In the genomic region with DNA sequence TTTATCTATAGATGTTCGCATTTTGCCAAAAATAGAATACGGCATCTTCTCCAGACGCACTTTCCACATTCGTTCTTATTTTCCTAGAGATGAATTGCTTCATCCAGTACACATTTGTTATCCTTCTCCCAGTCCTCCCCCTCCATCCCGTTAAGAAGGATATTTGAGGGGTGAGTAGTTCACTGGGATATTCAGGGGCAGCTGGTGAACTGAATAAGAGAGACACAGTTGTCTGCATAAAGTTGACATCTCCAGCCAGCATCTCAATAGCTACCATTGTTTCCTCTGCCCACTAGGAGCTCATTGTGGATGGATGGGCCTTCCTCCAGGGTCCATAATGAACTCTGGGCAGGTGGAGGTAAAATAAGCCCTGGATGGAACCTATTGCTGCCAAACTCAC, we compare ENCODE assay signal across 28 cellular contexts.
DNase-seq lines count a peak whose midpoint lies in the region; ATAC-seq and TF ChIP-seq lines count a peak whose summit lies in the region.
"Had no signal": no experiment of that assay in that cellular context is flagged by ENCODE, and none has a peak within 500 bp of the region (broad histone marks: within the 10 kb centered on the region; RNA-seq: fewer than 3 reads in every experiment).

No MANE protein-coding gene starts in this region.

- H3K27ac ChIP-seq in right cardiac atrium (ENCODE audit: low read length) (no peak overlapping the region), right atrium auricular region (no peak overlapping the region), thyroid gland (no peak overlapping the region)
- H3K27ac ChIP-seq: brain microvascular endothelial cell, esophagus squamous epithelium, spleen, thoracic aorta had no signal

- ATAC-seq in right cardiac atrium (peak; percentile 14 to 39), HG02840 (IDR thresholded peaks at IDR 0.05; ENCODE audit: low FRiP score, unreplicated experiment) (no peak)
- ATAC-seq: activated T-cell treated with anti-CD3 and anti-CD28 coated beads, Interleukin-2, amount 50 U/mL, for 72 hours; left colon; Panc1 had no signal

- no peak for TF ChIP-seq POLR2A in thyroid gland (IDR thresholded peaks at IDR 0.05)

- H3K4me3 ChIP-seq in right cardiac atrium (ENCODE audit: low read length) (no peak overlapping the region), right atrium auricular region (no peak overlapping the region), skeletal muscle satellite cell (ENCODE audit: low read length) (no peak overlapping the region), thyroid gland (replicated peaks in 1 of 3) (no peak overlapping the region)
- H3K4me3 ChIP-seq: esophagus squamous epithelium, spleen, thoracic aorta had no signal

- H3K36me3 ChIP-seq in right atrium auricular region: no peaks in the 10 kb centered on the region
- no peaks in the 10 kb centered on the region for H3K36me3 ChIP-seq in skeletal muscle satellite cell (ENCODE audit: insufficient read depth, low read length)
- H3K36me3 ChIP-seq in thyroid gland: no peaks in the 10 kb centered on the region
- H3K36me3 ChIP-seq: brain microvascular endothelial cell, esophagus squamous epithelium, spleen, thoracic aorta had no signal

- H3K4me1 ChIP-seq in right cardiac atrium (ENCODE audit: control insufficient read depth, insufficient read depth, low read length) (no peaks in the 10 kb centered on the region), right atrium auricular region (peaks cover 0 to 12% of the 10 kb centered on the region in 2 donors), skeletal muscle satellite cell (ENCODE audit: control insufficient read depth, insufficient read depth, low read length) (peaks cover 12% of the 10 kb centered on the region), thyroid gland (no peaks in the 10 kb centered on the region)
- H3K4me1 ChIP-seq: esophagus squamous epithelium, spleen had no signal

- H3K9me3 ChIP-seq in right cardiac atrium (ENCODE audit: control insufficient read depth, low read length) (no peaks in the 10 kb centered on the region), right atrium auricular region (no peaks in the 10 kb centered on the region), skeletal muscle satellite cell (replicated peaks; ENCODE audit: low read length) (no peaks in the 10 kb centered on the region), thyroid gland (no peaks in the 10 kb centered on the region)
- H3K9me3 ChIP-seq: esophagus squamous epithelium, spleen, thoracic aorta had no signal

- 56% methylated on average over 5 of the region's 5 CpGs for WGBS in right cardiac atrium
- 83 to 86% methylated on average over 5 of the region's 5 CpGs for whole genome bisulfite sequencing in thyroid gland, 2 donors

- DNase-seq in right cardiac atrium (no peak), right atrium auricular region (ENCODE audit: low spot score) (no peak), astrocyte of the hippocampus (ENCODE audit: low read depth, low spot score) (peak; percentile 19), hepatic stellate cell (ENCODE audit: low spot score) (peak; percentile 10), NCI-H2171 treated with DMSO at 0.1 percent for 48 hours (lab: John Stamatoyannopoulos, UW) (no peak), thyroid gland (no peak)
- DNase-seq: activated CD4-positive, alpha-beta T cell treated with anti-CD3 and anti-CD28 coated beads, Interleukin-2, amount 50 U/mL, for 48 hours; activated CD4-positive, CD25-positive, alpha-beta regulatory T cell treated with anti-CD3 and anti-CD28 coated beads, Interleukin-2, amount 50 U/mL, for 72 hours; activated naive CD4-positive, alpha-beta T cell treated with Interleukin-2 at 50 U/mL for 16 hours; activated T-cell treated with anti-CD3 and anti-CD28 coated beads, Interleukin-2, amount 50 U/mL, for 72 hours; brain microvascular endothelial cell; Calu3; cerebellar nuclear complex; DMS79; esophagus squamous epithelium; left colon; mesenchymal stem cell; naive B cell; NCI-H1048; NCI-H187 treated with DMSO at 0.1 percent for 48 hours; NCI-H524 treated with DMSO at 0.1 percent for 48 hours; SHP77 treated with DMSO at 0.1 percent for 48 hours; spleen; stimulated activated CD4-positive, alpha-beta T cell treated with anti-CD3 and anti-CD28 coated beads, Interleukin-2, amount 100 ng/mL, for 24 hours had no signal

- no peak overlapping the region for H3K9ac ChIP-seq in skeletal muscle satellite cell (ENCODE audit: low read depth, low read length)

- H3K27me3 ChIP-seq in right cardiac atrium (ENCODE audit: control insufficient read depth, insufficient read depth): no peaks in the 10 kb centered on the region
- H3K27me3 ChIP-seq in right atrium auricular region: no peaks in the 10 kb centered on the region
- H3K27me3 ChIP-seq in skeletal muscle satellite cell (ENCODE audit: control insufficient read depth, insufficient read depth, low read length): no peaks in the 10 kb centered on the region
- H3K27me3 ChIP-seq in thyroid gland: no peaks in the 10 kb centered on the region
- H3K27me3 ChIP-seq: brain microvascular endothelial cell, esophagus squamous epithelium, spleen had no signal

- no peak for TF ChIP-seq CTCF in right atrium auricular region (IDR thresholded peaks at IDR 0.05)
- TF ChIP-seq CTCF in thyroid gland (IDR thresholded peaks at IDR 0.05): no peak

- intact Hi-C loops in right cardiac atrium (cut with DNase I): no loop called here
- intact Hi-C loops in thyroid gland (cut with DNase I): no loop called here

- H3K4me2 ChIP-seq in skeletal muscle satellite cell (ENCODE audit: low read length): peak overlapping the region; percentile 34

Comparison
In these comparisons a context has a peak if more than half of its experiments do, and no peak if none do; other contexts are left out.
1. DNase-seq: peak in astrocyte of the hippocampus (single experiment) and hepatic stellate cell (single experiment); none in right cardiac atrium (0 of 3), right atrium auricular region (single experiment), NCI-H2171 treated with DMSO at 0.1 percent for 48 hours (single experiment) and thyroid gland (0 of 2).